1 cellular context compared by ENCODE assay signal in the genomic region with DNA sequence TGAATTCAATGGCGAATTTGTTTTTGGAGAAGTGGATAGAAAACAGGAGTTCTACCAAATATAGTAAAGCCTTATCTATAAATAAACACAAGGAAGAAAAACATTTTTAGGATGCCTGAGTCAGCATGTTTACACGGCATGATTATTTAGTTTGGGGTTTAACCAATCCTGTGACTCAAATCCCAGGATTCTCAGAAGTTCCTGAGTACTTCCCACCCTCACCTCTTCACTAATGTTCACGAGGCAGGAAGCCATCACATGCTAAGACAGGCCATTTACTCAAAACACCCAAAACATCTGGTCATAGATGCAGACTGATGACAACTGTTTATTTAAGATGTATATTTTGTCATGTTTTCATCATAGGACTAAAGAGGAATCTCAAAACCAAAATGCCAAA.
A peak's percentile ranks its signal among the peaks of the same experiment; 100 is the strongest.
TF ChIP-seq lines count a peak whose summit lies in the region.

No MANE protein-coding gene starts in this region.

TF ChIP-seq in HepG2, 621 proteins besides CTCF, POLR2A, EP300 and RAD21 (continued from another document):
- peak; percentile 29; the same call in 1 of the 2 replicates for TF ChIP-seq ELF3 (CRISPR knock-in tag; IDR thresholded peaks at IDR 0.05)
- TF ChIP-seq RXRB (CRISPR knock-in tag; IDR thresholded peaks at IDR 0.05; ENCODE audit: borderline replicate concordance), result 0 out of 2 replicates have a peak, but pooled peaks have one; percentile 16
- TF ChIP-seq ZBTB42 (CRISPR knock-in tag; IDR thresholded peaks at IDR 0.05), result no peak
- TF ChIP-seq, protein P1, sequence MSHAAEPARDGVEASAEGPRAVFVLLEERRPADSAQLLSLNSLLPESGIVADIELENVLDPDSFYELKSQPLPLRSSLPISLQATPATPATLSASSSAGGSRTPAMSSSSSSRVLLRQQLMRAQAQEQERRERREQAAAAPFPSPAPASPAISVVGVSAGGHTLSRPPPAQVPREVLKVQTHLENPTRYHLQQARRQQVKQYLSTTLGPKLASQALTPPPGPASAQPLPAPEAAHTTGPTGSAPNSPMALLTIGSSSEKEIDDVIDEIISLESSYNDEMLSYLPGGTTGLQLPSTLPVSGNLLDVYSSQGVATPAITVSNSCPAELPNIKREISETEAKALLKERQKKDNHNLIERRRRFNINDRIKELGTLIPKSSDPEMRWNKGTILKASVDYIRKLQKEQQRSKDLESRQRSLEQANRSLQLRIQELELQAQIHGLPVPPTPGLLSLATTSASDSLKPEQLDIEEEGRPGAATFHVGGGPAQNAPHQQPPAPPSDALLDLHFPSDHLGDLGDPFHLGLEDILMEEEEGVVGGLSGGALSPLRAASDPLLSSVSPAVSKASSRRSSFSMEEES (CRISPR knock-in tag; IDR thresholded peaks at IDR 0.05), result peak; percentile 51; the same call in 1 of the 2 replicates
- TF ChIP-seq FOXA3 (CRISPR knock-in tag; IDR thresholded peaks at IDR 0.05), result peak; percentile 38; the same call in 1 of the 2 replicates
- TF ChIP-seq MAFK (conservative IDR thresholded peaks at IDR 0.05 in 1 of 2, IDR thresholded peaks at IDR 0.05 in 1 of 2; ENCODE audit: low read length in 2 of 2), result peak; percentile 92 to 95
- TF ChIP-seq KAT7 (CRISPR knock-in tag; IDR thresholded peaks at IDR 0.05; ENCODE audit: borderline replicate concordance), result peak; percentile 32; the same call in 1 of the 2 replicates
- TF ChIP-seq MED1 (CRISPR knock-in tag; IDR thresholded peaks at IDR 0.05), result 0 out of 2 replicates have a peak, but pooled peaks have one; percentile 24
- TF ChIP-seq MAFF (IDR thresholded peaks at IDR 0.05; ENCODE audit: low read depth, low read length), result peak; percentile 92
- 0 out of 2 replicates have a peak, but pooled peaks have one; percentile 18 for TF ChIP-seq TARDBP (CRISPR knock-in tag; IDR thresholded peaks at IDR 0.05)
- TF ChIP-seq HDAC2 (CRISPR knock-in tag; IDR thresholded peaks at IDR 0.05), result 0 out of 2 replicates have a peak, but pooled peaks have one; percentile 26
- no peak for TF ChIP-seq ARNT2 (CRISPR knock-in tag; IDR thresholded peaks at IDR 0.05; ENCODE audit: low read depth)
- TF ChIP-seq, protein P2, sequence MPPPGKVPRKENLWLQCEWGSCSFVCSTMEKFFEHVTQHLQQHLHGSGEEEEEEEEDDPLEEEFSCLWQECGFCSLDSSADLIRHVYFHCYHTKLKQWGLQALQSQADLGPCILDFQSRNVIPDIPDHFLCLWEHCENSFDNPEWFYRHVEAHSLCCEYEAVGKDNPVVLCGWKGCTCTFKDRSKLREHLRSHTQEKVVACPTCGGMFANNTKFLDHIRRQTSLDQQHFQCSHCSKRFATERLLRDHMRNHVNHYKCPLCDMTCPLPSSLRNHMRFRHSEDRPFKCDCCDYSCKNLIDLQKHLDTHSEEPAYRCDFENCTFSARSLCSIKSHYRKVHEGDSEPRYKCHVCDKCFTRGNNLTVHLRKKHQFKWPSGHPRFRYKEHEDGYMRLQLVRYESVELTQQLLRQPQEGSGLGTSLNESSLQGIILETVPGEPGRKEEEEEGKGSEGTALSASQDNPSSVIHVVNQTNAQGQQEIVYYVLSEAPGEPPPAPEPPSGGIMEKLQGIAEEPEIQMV (CRISPR knock-in tag; IDR thresholded peaks at IDR 0.05; ENCODE audit: low read depth), result no peak
- 0 out of 2 replicates have a peak, but pooled peaks have one; percentile 34 for TF ChIP-seq RBFOX2 (IDR thresholded peaks at IDR 0.05; ENCODE audit: low read depth, low read length)
